23 cellular contexts compared by ENCODE assay signal in the genomic region with DNA sequence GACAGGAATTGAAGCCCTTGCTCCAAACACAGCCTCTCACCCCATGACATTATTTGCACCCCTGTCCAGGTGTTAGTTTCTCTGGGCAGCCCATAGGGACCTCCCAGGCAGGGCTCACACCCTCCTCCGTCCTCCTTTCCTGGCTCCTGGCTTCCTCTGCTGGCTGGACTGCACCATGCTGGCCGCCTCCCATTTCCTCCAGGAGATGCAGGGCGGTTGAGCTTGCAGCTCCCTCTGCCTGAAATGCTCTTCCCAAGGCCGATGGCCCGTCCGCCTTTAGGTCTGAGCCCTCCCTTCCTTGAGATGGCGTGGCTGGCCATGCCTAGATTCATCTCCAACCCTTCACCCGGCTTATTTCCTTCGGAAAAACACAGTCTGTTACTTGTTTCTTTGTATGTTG.
DNase-seq lines count a peak whose midpoint lies in the region; ATAC-seq and TF ChIP-seq lines count a peak whose summit lies in the region.
"Had no signal": no experiment of that assay in that cellular context is flagged by ENCODE, and none has a peak within 500 bp of the region (broad histone marks: within the 10 kb centered on the region; RNA-seq: fewer than 3 reads in every experiment).

No MANE protein-coding gene starts in this region.

- no peak overlapping the region for H3K18ac ChIP-seq in IMR-90 (ENCODE audit: low read depth, low read length)

- no peak overlapping the region for H2BK20ac ChIP-seq in IMR-90 (ENCODE audit: low read depth, low read length)

- no peak overlapping the region for H3K14ac ChIP-seq in IMR-90 (replicated peaks; ENCODE audit: low read depth, low read length)

- H3K56ac ChIP-seq in IMR-90 (ENCODE audit: extremely low read depth, insufficient read depth, low read length) = no peak overlapping the region

- H3K27me3 Mint-ChIP-seq in activated naive CD8-positive, alpha-beta T cell treated with anti-CD3 and anti-CD28 coated beads, Interleukin-2, amount 50 U/mL, for 24 hours = no peaks in the 10 kb centered on the region
- H3K27me3 Mint-ChIP-seq: activated CD4-positive, alpha-beta T cell treated with anti-CD3 and anti-CD28 coated beads for 36 hours; CD4-positive, alpha-beta T cell had no signal

- H3K4me2 ChIP-seq in BLaER1 treated with 17β-estradiol and CSF1 and Interleukin-3, amounts not matched to agents 10 nM and 100 nM = peak overlapping the region in 7 of 11 experiments; percentile 8 to 37 (median 25); a peak in 8 of 22 replicates
- no peak overlapping the region for H3K4me2 ChIP-seq in IMR-90 (ENCODE audit: low read depth, low read length)

- no peaks in the 10 kb centered on the region for H3K36me3 Mint-ChIP-seq in activated naive CD8-positive, alpha-beta T cell treated with anti-CD3 and anti-CD28 coated beads, Interleukin-2, amount 50 U/mL, for 24 hours (ENCODE audit: low read depth)
- H3K36me3 Mint-ChIP-seq: activated naive CD4-positive, alpha-beta T cell treated with anti-CD3 and anti-CD28 coated beads, Interleukin-2, amount 50 U/mL, for 72 hours; natural killer cell had no signal

- no peak for DNase-seq in IMR-90
- DNase-seq in foreskin keratinocyte = no peak
- DNase-seq in right lobe of liver = peak in 1 of 3 donors; percentile 50
- no peak for DNase-seq in NCI-H2029 treated with DMSO at 0.1 percent for 48 hours (lab: John Stamatoyannopoulos, UW)
- DNase-seq in activated naive CD8-positive, alpha-beta T cell treated with anti-CD3 and anti-CD28 coated beads, Interleukin-2, amount 50 U/mL, for 24 hours = no peak
- DNase-seq: activated CD4-positive, alpha-beta T cell treated with anti-CD3 and anti-CD28 coated beads for 36 hours; activated T-cell treated with anti-CD3 and anti-CD28 coated beads, Interleukin-2, amount 50 U/mL, for 72 hours; CD4-positive, alpha-beta T cell; effector CD8-positive, alpha-beta T cell; GF-D8; head of caudate nucleus; natural killer cell; NCI-H1048; NCI-H2029; RPMI8226; stimulated activated CD4-positive, alpha-beta T cell treated with anti-CD3 and anti-CD28 coated beads, Interleukin-1b, Interleukin-23, amount 100 ng/mL, for 48 hours; stimulated activated naive CD4-positive, alpha-beta T cell had no signal

- TF ChIP-seq RAD21 in IMR-90 (IDR thresholded peaks at IDR 0.05; ENCODE audit: low read length) = no peak

- H3K4me1 ChIP-seq in BLaER1 treated with 17β-estradiol and CSF1 and Interleukin-3, amounts not matched to agents 10 nM and 100 nM = peaks cover 9 to 39% (median 25%) of the 10 kb centered on the region in 10 experiments; a peak in 18 of 20 replicates
- H3K4me1 ChIP-seq in IMR-90 (ENCODE audit: control insufficient read depth, insufficient read depth, low read length) = no peaks in the 10 kb centered on the region; the same call in none of the 2 replicates
- peaks cover 6% of the 10 kb centered on the region for H3K4me1 ChIP-seq in foreskin keratinocyte
- peaks cover 0 to 20% (median 0%) of the 10 kb centered on the region in 4 donors for H3K4me1 ChIP-seq in right lobe of liver
- H3K4me1 ChIP-seq: HAP-1, tibial nerve had no signal

- no peak overlapping the region for H3K27ac Mint-ChIP-seq in activated naive CD8-positive, alpha-beta T cell treated with anti-CD3 and anti-CD28 coated beads, Interleukin-2, amount 50 U/mL, for 24 hours
- H3K27ac Mint-ChIP-seq: activated CD4-positive, alpha-beta T cell treated with anti-CD3 and anti-CD28 coated beads for 36 hours; activated T-cell treated with anti-CD3 and anti-CD28 coated beads, Interleukin-2, amount 50 U/mL, for 72 hours; CD4-positive, alpha-beta T cell; natural killer cell had no signal

- no peaks in the 10 kb centered on the region for H3K9me3 Mint-ChIP-seq in activated naive CD8-positive, alpha-beta T cell treated with anti-CD3 and anti-CD28 coated beads, Interleukin-2, amount 50 U/mL, for 24 hours
- H3K9me3 Mint-ChIP-seq: activated naive CD4-positive, alpha-beta T cell treated with anti-CD3 and anti-CD28 coated beads, Interleukin-2, amount 50 U/mL, for 72 hours; activated T-cell treated with anti-CD3 and anti-CD28 coated beads, Interleukin-2, amount 50 U/mL, for 72 hours; CD4-positive, alpha-beta T cell; natural killer cell had no signal

- H2BK120ac ChIP-seq in IMR-90 (ENCODE audit: low read depth, low read length) = no peak overlapping the region

- TF ChIP-seq CTCF in IMR-90 (conservative IDR thresholded peaks at IDR 0.05; ENCODE audit: low read depth, low read length) (no peak), foreskin keratinocyte (conservative IDR thresholded peaks at IDR 0.05) (peak; percentile 5), right lobe of liver (IDR thresholded peaks at IDR 0.05) (peak in 1 of 4 donors; percentile 25)

- H4K5ac ChIP-seq in IMR-90 (ENCODE audit: low read depth, low read length) = no peak overlapping the region

- H2AK9ac ChIP-seq in IMR-90 (replicated peaks; ENCODE audit: low read depth, low read length, poor library complexity) = no peak overlapping the region

- BruUV-seq in IMR-90 (replicated peaks; lab: Mats Ljungman, UMichigan) = no TSS peak

- POLR2A ChIA-PET in IMR-90 (lab: Charles Lee; ENCODE audit: unreplicated experiment) = interaction anchor here (0.6 to 0.7 kb wide), 2 partner anchors 54 to 80 kb away, joined by 3 to 4 read pairs; no protein-coding TSS in a partner anchor

- no CpG with 5 or more reads among the region's 9 CpGs for WGBS in IMR-90 (ENCODE audit: extremely low coverage in 2 of 2, insufficient read length in 1 of 2), 2 experiments
- 64% methylated on average over 7 of the region's 9 CpGs for WGBS in right lobe of liver (ENCODE audit: insufficient coverage, low coverage, low lambda C conversion rate, missing lambda C conversion rate)

- H3K9me1 ChIP-seq in IMR-90 (ENCODE audit: insufficient read depth, low read length) = peaks cover 7% of the 10 kb centered on the region; the same call in 1 of the 2 replicates

- dilution Hi-C loops in IMR-90 (cut with HindIII; ENCODE audit: low sequenced_read_pairs, unreplicated experiment) = no loop called here

- H3K27me3 ChIP-seq in BLaER1 treated with 17β-estradiol and CSF1 and Interleukin-3, amounts not matched to agents 10 nM and 100 nM = peaks cover 0 to 100% (median 0%) of the 10 kb centered on the region in 11 experiments; a peak in 7 of 22 replicates
- H3K27me3 ChIP-seq in IMR-90 (ENCODE audit: control insufficient read depth, insufficient read depth, low read length) (no peaks in the 10 kb centered on the region; the same call in 1 of the 2 replicates), foreskin keratinocyte (no peaks in the 10 kb centered on the region), right lobe of liver (no peaks in the 10 kb centered on the region)
- H3K27me3 ChIP-seq: tibial nerve had no signal

- H2BK15ac ChIP-seq in IMR-90 (ENCODE audit: low read depth, low read length) = no peak overlapping the region

- H3K4me1 Mint-ChIP-seq in activated naive CD8-positive, alpha-beta T cell treated with anti-CD3 and anti-CD28 coated beads, Interleukin-2, amount 50 U/mL, for 24 hours = peaks cover 5% of the 10 kb centered on the region

- no peak overlapping the region for H3K4ac ChIP-seq in IMR-90 (ENCODE audit: low read depth, low read length)

- TF ChIP-seq POLR2A in IMR-90 (IDR thresholded peaks at IDR 0.05; ENCODE audit: low read depth, low read length) = no peak
- TF ChIP-seq POLR2A in right lobe of liver (IDR thresholded peaks at IDR 0.05) = no peak

- H3K9me3 ChIP-seq in BLaER1 treated with 17β-estradiol and CSF1 and Interleukin-3, amounts not matched to agents 10 nM and 100 nM (replicated peaks in 1 of 11) = no peaks in the 10 kb centered on the region
- H3K9me3 ChIP-seq in IMR-90 (ENCODE audit: control insufficient read depth, insufficient read depth, low read length) = no peaks in the 10 kb centered on the region
- no peaks in the 10 kb centered on the region for H3K9me3 ChIP-seq in right lobe of liver
- H3K9me3 ChIP-seq: HAP-1, tibial nerve had no signal

- H2AK5ac ChIP-seq in IMR-90 (ENCODE audit: low read depth, low read length) = no peak overlapping the region

- in situ Hi-C loops in IMR-90 (cut with MboI; ENCODE audit: low sequenced_read_pairs) = no loop called here

- no peak overlapping the region for H3K4me3 Mint-ChIP-seq in activated naive CD8-positive, alpha-beta T cell treated with anti-CD3 and anti-CD28 coated beads, Interleukin-2, amount 50 U/mL, for 24 hours
- H3K4me3 Mint-ChIP-seq: activated CD4-positive, alpha-beta T cell treated with anti-CD3 and anti-CD28 coated beads for 36 hours; activated T-cell treated with anti-CD3 and anti-CD28 coated beads, Interleukin-2, amount 50 U/mL, for 72 hours; CD4-positive, alpha-beta T cell; natural killer cell had no signal

- H2BK5ac ChIP-seq in IMR-90 (ENCODE audit: low read depth, low read length, poor library complexity, severe bottlenecking) = no peak overlapping the region

- H3K23ac ChIP-seq in IMR-90 (ENCODE audit: low read depth, low read length) = no peak overlapping the region

- ATAC-seq in IMR-90 (ENCODE audit: low read depth) = no peak; the same call in 1 of the 2 replicates
- ATAC-seq in foreskin keratinocyte = no peak
- peak; percentile 37 to 72 (median 56) for ATAC-seq in right lobe of liver
- ATAC-seq in esophagus mucosa = no peak
- no peak for ATAC-seq in activated naive CD8-positive, alpha-beta T cell treated with anti-CD3 and anti-CD28 coated beads, Interleukin-2, amount 50 U/mL, for 24 hours
- no peak for ATAC-seq in GM21619 (IDR thresholded peaks at IDR 0.05; ENCODE audit: unreplicated experiment)
- ATAC-seq: activated CD4-positive, alpha-beta T cell treated with anti-CD3 and anti-CD28 coated beads for 36 hours; activated naive CD4-positive, alpha-beta T cell treated with anti-CD3 and anti-CD28 coated beads, Interleukin-2, amount 50 U/mL, for 72 hours; activated T-cell treated with anti-CD3 and anti-CD28 coated beads, Interleukin-2, amount 50 U/mL, for 72 hours; natural killer cell had no signal

- CTCF ChIA-PET in IMR-90 (lab: Yijun Ruan, JAX) = no interaction called here

- no peaks in the 10 kb centered on the region; a peak in 1 of 4 replicates for H3K79me1 ChIP-seq in IMR-90 (ENCODE audit: low read depth in 1 of 2, low read length in 2 of 2)

- peak overlapping the region; percentile 40 for H2AFZ ChIP-seq in IMR-90 (replicated peaks; ENCODE audit: low read length, poor library complexity)

- H3K9ac ChIP-seq in BLaER1 treated with 17β-estradiol and CSF1 and Interleukin-3, amounts not matched to agents 10 nM and 100 nM = no peak overlapping the region
- no peak overlapping the region for H3K9ac ChIP-seq in IMR-90 (ENCODE audit: low read depth, low read length)

- no peak overlapping the region for H4K91ac ChIP-seq in IMR-90 (ENCODE audit: insufficient read depth, low read depth, low read length)

- H4K8ac ChIP-seq in IMR-90 (ENCODE audit: low read depth in 2 of 2, low read length in 2 of 2) = no peak overlapping the region

- H3K27ac ChIP-seq in BLaER1 treated with 17β-estradiol and CSF1 and Interleukin-3, amounts not matched to agents 10 nM and 100 nM = no peak overlapping the region
- H3K27ac ChIP-seq in IMR-90 (ENCODE audit: insufficient read depth, low read length) = no peak overlapping the region
- no peak overlapping the region for H3K27ac ChIP-seq in foreskin keratinocyte
- no peak overlapping the region for H3K27ac ChIP-seq in right lobe of liver
- H3K27ac ChIP-seq: tibial nerve had no signal

- H3K4me3 ChIP-seq in BLaER1 treated with 17β-estradiol and CSF1 and Interleukin-3, amounts not matched to agents 10 nM and 100 nM = no peak overlapping the region
- H3K4me3 ChIP-seq in IMR-90 (ENCODE audit: insufficient read depth, low read depth, low read length) (no peak overlapping the region), right lobe of liver (no peak overlapping the region)
- H3K4me3 ChIP-seq: HAP-1, tibial nerve had no signal

- H3K36me3 ChIP-seq in BLaER1 treated with 17β-estradiol and CSF1 and Interleukin-3, amounts not matched to agents 10 nM and 100 nM = peaks cover 0 to 17% (median 0%) of the 10 kb centered on the region in 11 experiments; a peak in 2 of 22 replicates
- H3K36me3 ChIP-seq in IMR-90 (ENCODE audit: control insufficient read depth, insufficient read depth, low read length) = no peaks in the 10 kb centered on the region
- no peaks in the 10 kb centered on the region for H3K36me3 ChIP-seq in right lobe of liver
- H3K36me3 ChIP-seq: HAP-1, tibial nerve had no signal

- H4K20me1 ChIP-seq in BLaER1 treated with 17β-estradiol and CSF1 and Interleukin-3, amounts not matched to agents 10 nM and 100 nM = peaks cover 0 to 100% (median 21%) of the 10 kb centered on the region in 11 experiments; a peak in 12 of 22 replicates
- H4K20me1 ChIP-seq in IMR-90 (ENCODE audit: insufficient read depth, low read length) = no peaks in the 10 kb centered on the region

- intact Hi-C loops in IMR-90 (cut with micrococcal nuclease) = no loop called here
- intact Hi-C loops in right lobe of liver (cut with DNase I) = no loop called here

Comparison
In these comparisons a context has a peak if more than half of its experiments do, and no peak if none do; other contexts are left out.
1. ATAC-seq: peak in right lobe of liver (4 of 4); none in IMR-90 (single experiment), foreskin keratinocyte (single experiment), esophagus mucosa (single experiment), activated naive CD8-positive, alpha-beta T cell treated with anti-CD3 and anti-CD28 coated beads, Interleukin-2, amount 50 U/mL, for 24 hours (single experiment) and GM21619 (single experiment).